23 cellular contexts compared by ENCODE assay signal in the genomic region with DNA sequence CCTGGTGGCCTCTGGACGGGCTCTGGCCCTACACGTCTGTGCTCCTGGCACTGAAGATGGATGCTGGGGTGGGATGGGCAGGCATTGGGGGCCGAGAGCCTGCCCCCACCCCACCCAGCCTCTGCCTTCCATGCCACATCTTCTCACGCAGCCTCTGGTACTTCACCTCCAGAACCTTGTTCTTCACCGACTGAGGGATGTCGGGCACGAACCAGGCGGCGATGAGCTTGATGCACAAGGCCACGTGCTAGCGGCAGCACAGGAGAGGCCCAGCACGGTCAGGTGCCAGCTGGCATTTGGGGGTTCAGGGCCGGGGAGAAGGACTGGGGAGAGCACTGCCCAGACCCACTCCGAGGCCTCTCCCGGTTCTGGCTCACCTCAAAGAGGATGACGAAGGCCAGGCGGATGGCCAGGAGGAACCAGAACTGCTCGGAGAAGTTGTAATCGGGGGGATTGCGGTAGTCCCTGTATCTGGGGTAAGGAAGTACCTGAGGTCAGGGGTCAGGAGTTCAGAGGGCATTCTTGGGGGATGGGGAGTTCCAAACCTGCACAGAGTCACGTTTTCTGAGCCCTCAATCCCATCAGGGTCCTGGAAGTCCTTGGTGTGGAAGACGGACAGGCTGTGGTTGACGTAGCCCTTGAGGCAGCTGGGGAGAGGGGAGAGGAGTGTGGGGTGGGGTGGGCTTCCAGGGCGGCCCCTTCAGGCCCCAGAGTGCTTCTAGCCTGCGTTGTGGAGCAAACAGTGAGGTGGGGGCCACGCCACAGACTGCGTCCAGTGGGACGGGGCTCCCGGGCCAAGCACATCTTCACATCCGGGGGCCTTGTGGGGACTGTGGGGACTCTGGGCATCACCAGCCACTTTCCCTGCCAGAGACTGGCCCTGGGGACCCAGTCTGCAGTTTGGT. TPM values are rescaled to one million over a fixed set of nuclear protein-coding genes. Genes with fewer than 3 reads are reported as not detected.
DNase-seq lines count a peak whose midpoint lies in the region; ATAC-seq and TF ChIP-seq lines count a peak whose summit lies in the region.
"Had no signal": no experiment of that assay in that cellular context is flagged by ENCODE, and none has a peak within 500 bp of the region (broad histone marks: within the 10 kb centered on the region; RNA-seq: fewer than 3 reads in every experiment).

No MANE protein-coding gene starts in this region.

- no peak for TF ChIP-seq CTCF in activated B cell treated with CpG ODN at 0.5 μM for 24 hours (IDR thresholded peaks at IDR 0.05)
- no peak for TF ChIP-seq CTCF in transverse colon (IDR thresholded peaks at IDR 0.05)
- TF ChIP-seq CTCF in progenitor cell of endocrine pancreas (IDR thresholded peaks at IDR 0.05; ENCODE audit: unreplicated experiment): no peak
- no peak for TF ChIP-seq CTCF in GM13977 (IDR thresholded peaks at IDR 0.05; ENCODE audit: extremely low read depth, insufficient read depth, missing control alignments)

- H3K4me1 ChIP-seq in transverse colon: peaks cover 5 to 35% (median 21%) of the 10 kb centered on the region in 4 donors

- H3K36me3 Mint-ChIP-seq in activated B cell treated with CpG ODN at 0.5 μM for 24 hours (ENCODE audit: low read depth): no peaks in the 10 kb centered on the region
- no peaks in the 10 kb centered on the region for H3K36me3 Mint-ChIP-seq in naive B cell
- H3K36me3 Mint-ChIP-seq in progenitor cell of endocrine pancreas (ENCODE audit: insufficient read depth): no peaks in the 10 kb centered on the region

- H3K9me3 Mint-ChIP-seq in activated B cell treated with CpG ODN at 0.5 μM for 24 hours (no peaks in the 10 kb centered on the region), naive B cell (peaks cover 0 to 3% (median 0%) of the 10 kb centered on the region in 7 donors), progenitor cell of endocrine pancreas (ENCODE audit: low read depth) (no peaks in the 10 kb centered on the region)
- H3K9me3 Mint-ChIP-seq: activated T-helper 2 cell treated with anti-CD3 and anti-CD28 coated beads, Interferon-gamma antibody, Interleukin-2, Interleukin-4, amounts not matched to agents 10 μg/mL and 5 μg/mL and 100 μg/mL, durations not matched to agents 14 hours and 24 hours and 36 hours; CD4-positive, alpha-beta memory T cell had no signal

- POLR2A ChIA-PET in activated B cell treated with CpG ODN at 0.5 μM for 24 hours (lab: Charles Lee): no interaction called here

- CTCF ChIA-PET in activated B cell treated with CpG ODN at 0.5 μM for 24 hours (lab: Charles Lee): no interaction called here

- H3K9me3 ChIP-seq in transverse colon: no peaks in the 10 kb centered on the region
- H3K9me3 ChIP-seq: colonic mucosa, esophagus muscularis mucosa had no signal

- 90% methylated on average over 2 to 30 of the region's 30 CpGs for WGBS in transverse colon (ENCODE audit: low coverage in 1 of 2), 2 donors

- in situ Hi-C loops in transverse colon (cut with MboI; ENCODE audit: low pct_ligation_motif_present in 1 of 4, low pct_unique_long_range_greater_than_20kb in 1 of 4, low sequenced_read_pairs in 3 of 4): no loop called here
- in situ Hi-C loops in ACHN (cut with HindIII; ENCODE audit: low pct_ligation_motif_present, low pct_unique_long_range_greater_than_20kb, low sequenced_read_pairs): no loop called here
- in situ Hi-C loops in GM13977 (cut with MboI; ENCODE audit: low pct_unique_long_range_greater_than_20kb, low sequenced_read_pairs, unreplicated experiment): no loop called here

- TF ChIP-seq POLR2A in transverse colon (IDR thresholded peaks at IDR 0.05): no peak

- DNase-seq in Right ventricle myocardium superior: peak; percentile 42
- no peak for DNase-seq in cardiac septum (ENCODE audit: low spot score)
- peak; percentile 12 for DNase-seq in activated B cell treated with CpG ODN at 0.5 μM for 24 hours
- DNase-seq in naive B cell: no peak
- peak; percentile 7 for DNase-seq in transverse colon
- no peak for DNase-seq in progenitor cell of endocrine pancreas (ENCODE audit: low spot score, unreplicated experiment)
- DNase-seq in ACHN: no peak
- no peak for DNase-seq in GM13977 (ENCODE audit: low spot score)
- DNase-seq: colonic mucosa, GDM1, hypothalamus, Karpas-422, MV-4-11, NCI-H1694, T-helper 9 cell had no signal

- H3K27me3 Mint-ChIP-seq in activated B cell treated with CpG ODN at 0.5 μM for 24 hours: no peaks in the 10 kb centered on the region
- peaks cover 0 to 16% (median 0%) of the 10 kb centered on the region in 3 donors for H3K27me3 Mint-ChIP-seq in naive B cell
- peaks cover 14% of the 10 kb centered on the region for H3K27me3 Mint-ChIP-seq in progenitor cell of endocrine pancreas
- H3K27me3 Mint-ChIP-seq: CD4-positive, alpha-beta memory T cell had no signal

- no peak overlapping the region for H3K4me3 ChIP-seq in transverse colon
- H3K4me3 ChIP-seq: SK-N-MC had no signal

- H3K27me3 ChIP-seq in transverse colon: peaks cover 18% of the 10 kb centered on the region
- H3K27me3 ChIP-seq: colonic mucosa had no signal

- no peak overlapping the region for H3K27ac ChIP-seq in transverse colon
- H3K27ac ChIP-seq: esophagus muscularis mucosa, SK-N-MC had no signal

- H3K4me3 Mint-ChIP-seq in activated B cell treated with CpG ODN at 0.5 μM for 24 hours (peak overlapping the region; percentile 44), naive B cell (peak overlapping the region in 6 of 8 donors; percentile 9 to 75 (median 39)), progenitor cell of endocrine pancreas (ENCODE audit: low read depth) (no peak overlapping the region)

- TF ChIP-seq EP300 in transverse colon (IDR thresholded peaks at IDR 0.05; ENCODE audit: low read depth): no peak

- no peaks in the 10 kb centered on the region for H3K36me3 ChIP-seq in transverse colon
- H3K36me3 ChIP-seq: colonic mucosa, esophagus muscularis mucosa had no signal

- ATAC-seq in Right ventricle myocardium superior (ENCODE audit: poor library complexity) (no peak), activated B cell treated with CpG ODN at 0.5 μM for 24 hours (ENCODE audit: low read depth) (no peak), naive B cell (ENCODE audit: low read depth in 2 of 2) (no peak)
- ATAC-seq: activated CD4-positive, CD25-positive, alpha-beta regulatory T cell treated with anti-CD3 and anti-CD28 coated beads, Interleukin-2, amount 50 U/mL, for 24 hours; sciatic nerve had no signal

- H3K27ac Mint-ChIP-seq in activated B cell treated with CpG ODN at 0.5 μM for 24 hours (no peak overlapping the region), naive B cell (peak overlapping the region in 2 of 6 donors; percentile 24 to 63), progenitor cell of endocrine pancreas (no peak overlapping the region)

- intact Hi-C loops in Right ventricle myocardium superior (cut with DNase I): no loop called here
- intact Hi-C loops in cardiac septum (cut with DNase I): no loop called here
- intact Hi-C loops in activated B cell treated with CpG ODN at 0.5 μM for 24 hours (cut with micrococcal nuclease): no loop called here
- intact Hi-C loops in transverse colon (cut with DNase I; ENCODE audit: low total_unique reads): no loop called here

- H3K4me1 Mint-ChIP-seq in activated B cell treated with CpG ODN at 0.5 μM for 24 hours: peaks cover 26% of the 10 kb centered on the region
- H3K4me1 Mint-ChIP-seq in naive B cell: peaks cover 22 to 29% (median 27%) of the 10 kb centered on the region in 3 donors
- H3K4me1 Mint-ChIP-seq in progenitor cell of endocrine pancreas (ENCODE audit: low read depth): peaks cover 7% of the 10 kb centered on the region

RNA-seq across cellular contexts. Expression of a gene that starts 3.8 kb away (rescaled TPM):
- 38.6 TPM for total RNA-seq in Right ventricle myocardium superior
- 33.3 TPM for total RNA-seq in cardiac septum
- total RNA-seq in activated B cell treated with CpG ODN at 0.5 μM for 24 hours: 19.8 and 24.2 TPM in 2 replicates
- polyA plus RNA-seq in naive B cell (ENCODE audit: low read depth in 6 of 6): 10 to 100 TPM; 30.4 to 72.0 (median 53.5) TPM
- 100 to 1,000 TPM; 107 to 344 (median 148) TPM for total RNA-seq in transverse colon
- total RNA-seq in progenitor cell of endocrine pancreas: 111 and 117 TPM in 2 replicates

RNA-seq across cellular contexts. Expression of a gene that starts 23.2 kb away (rescaled TPM):
- total RNA-seq in Right ventricle myocardium superior (0.08 TPM), cardiac septum (0.38 TPM), activated B cell treated with CpG ODN at 0.5 μM for 24 hours (37.2 and 46.1 TPM in 2 replicates), transverse colon (100 to 1,000 TPM; 117 to 490 (median 296) TPM), progenitor cell of endocrine pancreas (31.0 and 34.6 TPM in 2 replicates)
- polyA plus RNA-seq in naive B cell (ENCODE audit: low read depth in 6 of 6): 1 to 10 TPM in 5 of 6 donors, not detected in 1; 1.9 to 4.5 (median 3.4) TPM
- total RNA-seq: frontal cortex, osteocyte had no signal

RNA-seq across cellular contexts. Expression of a gene that starts 24.6 kb away (rescaled TPM):
- total RNA-seq in Right ventricle myocardium superior: 0.86 TPM
- 0.83 TPM for total RNA-seq in cardiac septum
- 0.18 TPM in 1 of 2 replicates, not detected in the other for total RNA-seq in activated B cell treated with CpG ODN at 0.5 μM for 24 hours
- polyA plus RNA-seq in naive B cell (ENCODE audit: low read depth in 6 of 6): under 1 TPM in 2 of 6 donors, not detected in 4; 0.09 to 0.13 TPM
- 100 to 1,000 TPM; 159 to 359 (median 200) TPM for total RNA-seq in transverse colon
- 55.9 and 56.9 TPM in 2 replicates for total RNA-seq in progenitor cell of endocrine pancreas
- total RNA-seq: activated T-helper 2 cell treated with anti-CD3 and anti-CD28 coated beads, Interferon-gamma antibody, Interleukin-2, Interleukin-4, amounts not matched to agents 10 μg/mL and 5 μg/mL and 100 μg/mL, durations not matched to agents 14 hours and 24 hours and 36 hours; CD4-positive, alpha-beta memory T cell; frontal cortex had no signal

RNA-seq across cellular contexts. Expression of a gene that starts 31.5 kb away (rescaled TPM):
- 25.5 TPM for total RNA-seq in Right ventricle myocardium superior
- total RNA-seq in cardiac septum: 24.9 TPM
- total RNA-seq in activated B cell treated with CpG ODN at 0.5 μM for 24 hours: 17.8 and 22.0 TPM in 2 replicates
- 10 to 100 TPM in 4 of 6 donors, 1 to 10 TPM in 2; 5.5 to 12.3 (median 10.3) TPM for polyA plus RNA-seq in naive B cell (ENCODE audit: low read depth in 6 of 6)
- 100 to 1,000 TPM in 2 of 4 donors, 10 to 100 TPM in 2; 28.5 to 264 (median 76.0) TPM for total RNA-seq in transverse colon
- 48.2 and 50.4 TPM in 2 replicates for total RNA-seq in progenitor cell of endocrine pancreas

RNA-seq across cellular contexts. Expression of a gene that starts 49.3 kb away (rescaled TPM):
- total RNA-seq in Right ventricle myocardium superior: 0.94 TPM
- total RNA-seq in cardiac septum: 0.24 TPM
- not detected in 2 replicates for total RNA-seq in activated B cell treated with CpG ODN at 0.5 μM for 24 hours
- polyA plus RNA-seq in naive B cell (ENCODE audit: low read depth in 6 of 6): not detected
- total RNA-seq in transverse colon: 1 to 10 TPM in 2 of 4 donors, under 1 TPM in 1, not detected in 1; 0.82 to 3.0 (median 1.3) TPM
- 277 and 294 TPM in 2 replicates for total RNA-seq in progenitor cell of endocrine pancreas
- polyA plus RNA-seq: CD4-positive, alpha-beta memory T cell had no signal

Comparison
In these comparisons a context has a peak if more than half of its experiments do, and no peak if none do; other contexts are left out.
1. DNase-seq: peak in Right ventricle myocardium superior (single experiment), activated B cell treated with CpG ODN at 0.5 μM for 24 hours (single experiment) and transverse colon (single experiment); none in cardiac septum (single experiment), naive B cell (single experiment), progenitor cell of endocrine pancreas (single experiment), ACHN (single experiment) and GM13977 (single experiment).
2. RNA of a gene that starts 23.2 kb away (total RNA-seq): 117 to 490 TPM in transverse colon, 37.2 to 46.1 TPM in activated B cell treated with CpG ODN at 0.5 μM for 24 hours and 31.0 to 34.6 TPM in progenitor cell of endocrine pancreas; 0.38 TPM in cardiac septum (single experiment) and 0.08 TPM in Right ventricle myocardium superior (single experiment); every median in the first group is over 10 times any median in the second.
3. RNA of a gene that starts 24.6 kb away (total RNA-seq): 159 to 359 TPM in transverse colon and 55.9 to 56.9 TPM in progenitor cell of endocrine pancreas; 0.86 TPM in Right ventricle myocardium superior (single experiment), 0.83 TPM in cardiac septum (single experiment) and 0.18 TPM in activated B cell treated with CpG ODN at 0.5 μM for 24 hours; every median in the first group is over 10 times any median in the second.